9 cellular contexts compared by ENCODE assay signal in the genomic region with DNA sequence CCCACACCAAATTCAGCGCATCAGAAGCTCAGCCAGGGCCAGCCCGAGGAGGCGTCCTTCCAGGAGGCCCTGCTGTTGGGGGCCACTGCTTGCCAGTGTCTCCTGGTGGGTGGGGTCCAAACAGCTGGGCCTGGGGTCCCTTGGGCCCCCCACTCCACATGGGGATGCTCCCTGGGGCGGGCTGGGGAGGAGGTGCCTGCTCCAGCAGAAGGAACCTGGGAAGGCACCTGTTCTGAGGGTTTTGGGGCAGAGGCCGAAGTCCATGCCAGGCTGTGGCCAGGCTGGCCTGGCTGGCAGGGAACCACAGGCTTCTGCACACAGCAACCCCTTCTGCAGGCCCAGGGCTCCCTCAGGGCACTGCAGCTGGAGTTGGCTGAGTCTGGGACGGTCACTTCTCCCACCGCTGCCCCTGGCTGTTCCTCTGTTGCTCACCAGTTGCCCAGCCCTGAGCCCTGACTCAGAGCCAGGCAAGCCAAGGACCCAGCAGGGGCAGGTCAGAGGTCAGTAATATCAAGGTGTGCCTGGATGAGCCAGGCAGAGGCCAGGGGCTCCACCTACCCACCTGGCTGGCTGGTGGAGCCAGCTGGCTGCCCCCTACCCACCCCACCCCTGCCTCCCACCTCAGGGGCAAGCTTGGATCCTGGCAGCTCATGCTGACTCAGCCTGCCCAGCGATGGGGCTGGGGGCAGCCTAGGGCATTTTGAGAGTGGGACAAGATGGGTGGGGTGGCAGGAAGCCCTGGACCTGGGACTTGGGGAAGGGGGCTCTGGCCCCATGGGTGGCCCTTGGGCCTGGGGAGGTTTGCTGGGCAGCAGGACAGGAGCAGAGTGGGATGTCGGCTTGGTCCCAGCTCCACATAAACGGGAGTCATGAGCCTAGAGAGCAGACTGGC. TPM values are rescaled to one million over a fixed set of nuclear protein-coding genes. Genes with fewer than 3 reads are reported as not detected.
A peak's percentile ranks its signal among the peaks of the same experiment; 100 is the strongest.
DNase-seq lines count a peak whose midpoint lies in the region; ATAC-seq, FAIRE-seq and TF ChIP-seq lines count a peak whose summit lies in the region.
"Had no signal": no experiment of that assay in that cellular context is flagged by ENCODE, and none has a peak within 500 bp of the region (broad histone marks: within the 10 kb centered on the region; RNA-seq: fewer than 3 reads in every experiment).

No MANE protein-coding gene starts in this region.

- H3K9me3 ChIP-seq in SJSA1 (replicated peaks) (peaks cover 17% of the 10 kb centered on the region), cardiac muscle cell (ENCODE audit: low read depth) (no peaks in the 10 kb centered on the region), small intestine (ENCODE audit: control insufficient read depth, low read depth) (no peaks in the 10 kb centered on the region)
- H3K9me3 ChIP-seq: prostate gland had no signal

- TF ChIP-seq CTCF in cardiac muscle cell (IDR thresholded peaks at IDR 0.05; ENCODE audit: low read depth, low read length), result no peak

- H3K36me3 ChIP-seq in SJSA1, result peaks cover 60% of the 10 kb centered on the region
- H3K36me3 ChIP-seq in cardiac muscle cell, result peaks cover 11% of the 10 kb centered on the region
- H3K36me3 ChIP-seq in small intestine (ENCODE audit: control insufficient read depth in 2 of 2, insufficient read depth in 2 of 2, low read length in 2 of 2), result no peaks in the 10 kb centered on the region
- H3K36me3 ChIP-seq: prostate gland had no signal

- H3K4me1 ChIP-seq in SJSA1 (replicated peaks), result peaks cover 34% of the 10 kb centered on the region
- H3K4me1 ChIP-seq in cardiac muscle cell (ENCODE audit: low read depth), result peaks cover 11% of the 10 kb centered on the region
- H3K4me1 ChIP-seq in small intestine (ENCODE audit: control insufficient read depth in 2 of 2, insufficient read depth in 1 of 2, low read depth in 1 of 2, low read length in 1 of 2), result peaks cover 0 to 9% of the 10 kb centered on the region in 2 donors

- H3K27ac ChIP-seq in SJSA1 (peak overlapping the region; percentile 89), cardiac muscle cell (peak overlapping the region; percentile 30), small intestine (ENCODE audit: low read depth in 1 of 2, low read length in 1 of 2) (peak overlapping the region; percentile 73 to 82)
- H3K27ac ChIP-seq: prostate gland had no signal

- WGBS in small intestine, 3 donors, result 20 to 37% (median 23%) methylated on average over 9 to 10 of the region's 10 CpGs

- FAIRE-seq in small intestine (lab: Jason Lieb, UNC), result no peak

- no peak for ATAC-seq in HG02610 (IDR thresholded peaks at IDR 0.05; ENCODE audit: unreplicated experiment)

- DNase-seq in NCI-H748 (lab: John Stamatoyannopoulos, UW; ENCODE audit: unreplicated experiment) (peak; percentile 16), NCI-H748 treated with DMSO at 0.1 percent for 48 hours (lab: John Stamatoyannopoulos, UW) (no peak), SJSA1 (ENCODE audit: low read depth in 1 of 2, low spot score in 2 of 2) (no peak), cardiac muscle cell (ENCODE audit: low read depth in 1 of 2, low spot score in 1 of 2) (no peak), small intestine (peak; percentile 86), medulla oblongata (ENCODE audit: extremely low spot score) (no peak), GDM1 (lab: John Stamatoyannopoulos, UW) (no peak)

- H3K4me3 ChIP-seq in SJSA1 (no peak overlapping the region), cardiac muscle cell (no peak overlapping the region), small intestine (ENCODE audit: low read depth in 1 of 2, low read length in 2 of 2) (no peak overlapping the region)
- H3K4me3 ChIP-seq: prostate gland had no signal

- H3K27me3 ChIP-seq in SJSA1 (replicated peaks) (no peaks in the 10 kb centered on the region), cardiac muscle cell (no peaks in the 10 kb centered on the region), small intestine (ENCODE audit: control insufficient read depth in 2 of 2, insufficient read depth in 2 of 2, low read length in 2 of 2) (no peaks in the 10 kb centered on the region)

RNA-seq across cellular contexts. Expression of a gene that starts 12.0 kb away (rescaled TPM):
- 28.0 and 34.6 TPM in 2 replicates for total RNA-seq in SJSA1 (2014; rRNA removed; shearing (Covaris generic))
- 1.1 TPM in 1 of 2 replicates, not detected in the other for total RNA-seq in cardiac muscle cell
- polyA plus RNA-seq in cardiac muscle cell, result 0.73 and 3.8 TPM in 2 replicates
- polyA plus RNA-seq in small intestine, result 10 to 100 TPM; 21.8 to 55.1 (median 28.6) TPM

RNA-seq across cellular contexts. Expression of a gene that starts 51.0 kb away (rescaled TPM):
- total RNA-seq in SJSA1 (2014; rRNA removed; shearing (Covaris generic)), result 186 and 214 TPM in 2 replicates
- total RNA-seq in cardiac muscle cell, result 132 and 150 TPM in 2 replicates
- 250 and 254 TPM in 2 replicates for polyA plus RNA-seq in cardiac muscle cell
- polyA plus RNA-seq in small intestine, result 10 to 100 TPM; 75.1 to 85.0 (median 84.1) TPM

RNA-seq across cellular contexts. Expression of a gene that starts 55.6 kb away (rescaled TPM):
- 15.0 and 23.4 TPM in 2 replicates for total RNA-seq in SJSA1 (2014; rRNA removed; shearing (Covaris generic))
- 108 and 127 TPM in 2 replicates for total RNA-seq in cardiac muscle cell
- polyA plus RNA-seq in cardiac muscle cell, result 64.6 and 96.7 TPM in 2 replicates
- polyA plus RNA-seq in small intestine, result 10 to 100 TPM in 1 of 3 donors, 1 to 10 TPM in 2; 4.0 to 29.7 (median 5.7) TPM

Comparison
In these comparisons a context has a peak if more than half of its experiments do, and no peak if none do; other contexts are left out.
1. DNase-seq: peak in NCI-H748 (single experiment) and small intestine (single experiment); none in NCI-H748 treated with DMSO at 0.1 percent for 48 hours (single experiment), SJSA1 (0 of 2), cardiac muscle cell (0 of 2), medulla oblongata (single experiment) and GDM1 (single experiment).
2. H3K27ac ChIP-seq: peak in every context shown above with its lines; median percentile 89 in SJSA1; 78 in small intestine; 30 in cardiac muscle cell.
3. RNA of a gene that starts 12.0 kb away (total RNA-seq): 28.0 to 34.6 TPM in SJSA1; 1.1 TPM in cardiac muscle cell; every median in the first group is over 10 times any median in the second.